ENCODE assay signal across 10 cellular contexts in genomic region chr9:105141448-105142101, GRCh38.
DNase-seq lines count a peak whose midpoint lies in the region; ATAC-seq and TF ChIP-seq lines count a peak whose summit lies in the region.
"Had no signal": no experiment of that assay in that cellular context is flagged by ENCODE, and none has a peak within 500 bp of the region (broad histone marks: within the 10 kb centered on the region; RNA-seq: fewer than 3 reads in every experiment).

No MANE protein-coding gene starts in this region.

- H3K4me3 Mint-ChIP-seq in stimulated activated effector memory CD8-positive, alpha-beta T cell treated with anti-CD3 and anti-CD28 coated beads, Interleukin-12 subunit alpha, Interleukin-12 subunit beta, amount 100 ng/mL, for 72 hours: no peak overlapping the region
- H3K4me3 Mint-ChIP-seq: activated naive CD8-positive, alpha-beta T cell treated with anti-CD3 and anti-CD28 coated beads, Interleukin-2, amount 10 ng/mL, durations not matched to agents 7 days and 5 days had no signal

- DNase-seq in NCI-H82 (lab: John Stamatoyannopoulos, UW) (peak; percentile 23), NCI-H82 treated with DMSO at 0.1 percent for 48 hours (lab: John Stamatoyannopoulos, UW; ENCODE audit: unreplicated experiment) (no peak), NOMO-1 treated with DMSO at 0.1 percent for 48 hours (lab: John Stamatoyannopoulos, UW; ENCODE audit: unreplicated experiment) (peak; percentile 35), coronary artery (ENCODE audit: low spot score) (no peak), GDM1 (lab: John Stamatoyannopoulos, UW) (no peak), NCI-H526 (lab: John Stamatoyannopoulos, UW) (no peak)
- DNase-seq in stimulated activated effector memory CD8-positive, alpha-beta T cell treated with anti-CD3 and anti-CD28 coated beads, Interleukin-12 subunit alpha, Interleukin-12 subunit beta, amount 100 ng/mL, for 72 hours (ENCODE audit: low spot score in 2 of 2): no peak
- DNase-seq: activated naive CD8-positive, alpha-beta T cell treated with anti-CD3 and anti-CD28 coated beads, Interleukin-2, amount 10 ng/mL, durations not matched to agents 7 days and 5 days had no signal

- no peak overlapping the region for H3K27ac Mint-ChIP-seq in stimulated activated effector memory CD8-positive, alpha-beta T cell treated with anti-CD3 and anti-CD28 coated beads, Interleukin-12 subunit alpha, Interleukin-12 subunit beta, amount 100 ng/mL, for 72 hours
- H3K27ac Mint-ChIP-seq: activated naive CD8-positive, alpha-beta T cell treated with anti-CD3 and anti-CD28 coated beads, Interleukin-2, amount 10 ng/mL, durations not matched to agents 7 days and 5 days had no signal

- H3K27ac ChIP-seq in coronary artery: no peak overlapping the region

- no peak for TF ChIP-seq CTCF in coronary artery (IDR thresholded peaks at IDR 0.05)

- peak; percentile 92 for ATAC-seq in HG02885 (IDR thresholded peaks at IDR 0.05; ENCODE audit: poor library complexity, unreplicated experiment)
- ATAC-seq in stimulated activated effector memory CD8-positive, alpha-beta T cell treated with anti-CD3 and anti-CD28 coated beads, Interleukin-12 subunit alpha, Interleukin-12 subunit beta, amount 100 ng/mL, for 72 hours: peak; percentile 41

- H3K9me3 Mint-ChIP-seq in stimulated activated effector memory CD8-positive, alpha-beta T cell treated with anti-CD3 and anti-CD28 coated beads, Interleukin-12 subunit alpha, Interleukin-12 subunit beta, amount 100 ng/mL, for 72 hours: no peaks in the 10 kb centered on the region
- H3K9me3 Mint-ChIP-seq: activated naive CD8-positive, alpha-beta T cell treated with anti-CD3 and anti-CD28 coated beads, Interleukin-2, amount 10 ng/mL, durations not matched to agents 7 days and 5 days had no signal

- no peaks in the 10 kb centered on the region for H3K36me3 Mint-ChIP-seq in stimulated activated effector memory CD8-positive, alpha-beta T cell treated with anti-CD3 and anti-CD28 coated beads, Interleukin-12 subunit alpha, Interleukin-12 subunit beta, amount 100 ng/mL, for 72 hours
- H3K36me3 Mint-ChIP-seq: activated naive CD8-positive, alpha-beta T cell treated with anti-CD3 and anti-CD28 coated beads, Interleukin-2, amount 10 ng/mL, durations not matched to agents 7 days and 5 days had no signal

- H3K4me3 ChIP-seq in coronary artery: no peak overlapping the region
- H3K4me3 ChIP-seq: MG63 had no signal

- peaks cover 5% of the 10 kb centered on the region for H3K4me1 Mint-ChIP-seq in stimulated activated effector memory CD8-positive, alpha-beta T cell treated with anti-CD3 and anti-CD28 coated beads, Interleukin-12 subunit alpha, Interleukin-12 subunit beta, amount 100 ng/mL, for 72 hours

Comparison
In these comparisons a context has a peak if more than half of its experiments do, and no peak if none do; other contexts are left out.
1. DNase-seq: peak in NCI-H82 (single experiment) and NOMO-1 treated with DMSO at 0.1 percent for 48 hours (single experiment); none in NCI-H82 treated with DMSO at 0.1 percent for 48 hours (single experiment), stimulated activated effector memory CD8-positive, alpha-beta T cell treated with anti-CD3 and anti-CD28 coated beads, Interleukin-12 subunit alpha, Interleukin-12 subunit beta, amount 100 ng/mL, for 72 hours (0 of 2), coronary artery (single experiment), GDM1 (single experiment) and NCI-H526 (0 of 2).